27 cellular contexts compared by ENCODE assay signal in the genomic region with DNA sequence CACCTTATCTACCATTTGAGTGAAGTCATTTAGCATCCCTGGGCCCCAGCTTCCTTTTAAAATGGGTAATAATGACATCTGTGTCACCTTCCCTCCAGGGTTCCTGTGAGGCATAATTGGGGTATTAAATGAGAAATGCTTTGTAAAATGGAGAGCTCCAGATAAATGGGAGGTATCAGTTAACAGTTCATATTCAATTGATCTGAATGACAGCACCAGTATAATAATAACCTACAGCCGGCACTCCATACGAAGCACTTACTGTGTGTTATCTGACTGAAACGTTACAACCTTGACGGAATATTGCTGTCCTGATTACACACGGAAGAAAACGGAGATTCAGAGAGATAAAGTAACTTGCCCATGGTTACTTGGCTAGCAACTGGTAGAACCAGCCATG.
"Had no signal": no experiment of that assay in that cellular context is flagged by ENCODE, and none has a peak within 500 bp of the region (broad histone marks: within the 10 kb centered on the region; RNA-seq: fewer than 3 reads in every experiment).

No MANE protein-coding gene starts in this region.

- ATAC-seq: effector memory CD8-positive, alpha-beta T cell; left cardiac atrium; left lung; psoas muscle; right cardiac atrium; stimulated activated memory B cell treated with anti-CD40 and anti-IgM and Interleukin-4, amounts not matched to agents 10 μg/mL and 1 μg/mL and 100 μg/mL, for 72 hours; stimulated activated naive CD8-positive, alpha-beta T cell treated with anti-CD3 and anti-CD28 coated beads, Interleukin-15, Interleukin-2, amounts not matched to agents 100 U/mL and 50 U/mL, for 24 hours had no signal

- H3K4me3 ChIP-seq: esophagus squamous epithelium, left lung, ovary, psoas muscle, sigmoid colon, testis, tibial artery, upper lobe of left lung had no signal

- H3K9me3 Mint-ChIP-seq: effector memory CD8-positive, alpha-beta T cell; memory B cell; stimulated activated memory B cell treated with anti-CD40 and anti-IgM and Interleukin-4, amounts not matched to agents 10 μg/mL and 1 μg/mL and 100 μg/mL, for 72 hours had no signal

- DNase-seq: cerebellar nuclear complex; cortex of kidney; effector memory CD8-positive, alpha-beta T cell; erythroblast; esophagus squamous epithelium; foreskin melanocyte; left cardiac atrium; left lung; occipital lobe; ovary; posterior cingulate gyrus; psoas muscle; right cardiac atrium; sigmoid colon; stimulated activated CD4-positive, alpha-beta T cell treated with anti-CD3 and anti-CD28 coated beads, Interleukin-2, amount 100 ng/mL, for 24 hours; stimulated activated CD4-positive, alpha-beta T cell treated with anti-CD3 and anti-CD28 coated beads, Interleukin-4, amount 100 ng/mL, for 24 hours; stimulated activated naive CD8-positive, alpha-beta T cell treated with anti-CD3 and anti-CD28 coated beads, Interleukin-15, Interleukin-2, amounts not matched to agents 100 U/mL and 50 U/mL, for 24 hours; substantia nigra; testis; tibial artery; upper lobe of left lung had no signal

- H3K4me3 Mint-ChIP-seq: effector memory CD8-positive, alpha-beta T cell; memory B cell; nephron; stimulated activated memory B cell treated with anti-CD40 and anti-IgM and Interleukin-4, amounts not matched to agents 10 μg/mL and 1 μg/mL and 100 μg/mL, for 72 hours had no signal

- FAIRE-seq: endometrium, islet of Langerhans, urothelium cell line had no signal

- H3K27ac ChIP-seq: esophagus squamous epithelium, left lung, ovary, psoas muscle, sigmoid colon, testis, tibial artery had no signal

- H3K36me3 Mint-ChIP-seq: memory B cell; stimulated activated memory B cell treated with anti-CD40 and anti-IgM and Interleukin-4, amounts not matched to agents 10 μg/mL and 1 μg/mL and 100 μg/mL, for 72 hours had no signal

- H3K36me3 ChIP-seq: esophagus squamous epithelium, left lung, ovary, sigmoid colon, tibial artery, upper lobe of left lung had no signal

- H3K9me3 ChIP-seq: esophagus squamous epithelium, left lung, ovary, psoas muscle, sigmoid colon, testis, tibial artery, upper lobe of left lung had no signal

- H3K27me3 ChIP-seq: esophagus squamous epithelium, left lung, ovary, sigmoid colon, testis, tibial artery, upper lobe of left lung had no signal

- H3K4me1 ChIP-seq: esophagus squamous epithelium, psoas muscle, sigmoid colon, testis, tibial artery, upper lobe of left lung had no signal

- H3K27ac Mint-ChIP-seq: effector memory CD8-positive, alpha-beta T cell; memory B cell; nephron had no signal
